ENCODE assay signal across 9 cellular contexts in genomic region chr1:12162459-12163137, GRCh38. TPM values are rescaled to one million over a fixed set of nuclear protein-coding genes. Genes with fewer than 3 reads are reported as not detected.
DNase-seq lines count a peak whose midpoint lies in the region; ATAC-seq and TF ChIP-seq lines count a peak whose summit lies in the region.
"Had no signal": no experiment of that assay in that cellular context is flagged by ENCODE, and none has a peak within 500 bp of the region (broad histone marks: within the 10 kb centered on the region; RNA-seq: fewer than 3 reads in every experiment).

No MANE protein-coding gene starts in this region.

- POLR2A ChIA-PET in HCT116 (lab: Charles Lee) (interaction anchor here (0.6 kb wide), 1 partner anchor 253 kb away, joined by 3 read pairs; no protein-coding TSS in a partner anchor), Panc1 (lab: Charles Lee) (interaction anchor here (0.6 kb wide), 1 partner anchor 156 kb away, joined by 3 read pairs; no protein-coding TSS in a partner anchor)

- CTCF ChIA-PET in HCT116 (lab: Charles Lee) (interaction anchor here (0.6 to 1.1 kb wide), 2 partner anchors 38 to 83 kb away, joined by 3 to 7 read pairs; no protein-coding TSS in a partner anchor), Panc1 (lab: Charles Lee) (interaction anchor here (1.1 kb wide), 1 partner anchor 38 kb away, joined by 3 read pairs; no protein-coding TSS in a partner anchor)

- no peak overlapping the region; the same call in 1 of the 2 replicates for H3K9ac ChIP-seq in HCT116 (ENCODE audit: low read length)

- no peaks in the 10 kb centered on the region for H3K9me2 ChIP-seq in HCT116 (ENCODE audit: insufficient read depth)

- no peak overlapping the region for H2AFZ ChIP-seq in HCT116 (ENCODE audit: low read depth, low read length, poor library complexity, severe bottlenecking)
- H2AFZ ChIP-seq: hepatocyte had no signal

- H3K27ac ChIP-seq in HCT116 (ENCODE audit: low read depth, low read length) (peak overlapping the region; percentile 56), Panc1 (ENCODE audit: low read length) (peak overlapping the region; percentile 40; the same call in 1 of the 2 replicates), esophagus squamous epithelium (peak overlapping the region; percentile 22 to 88 (median 70)), spleen (peak overlapping the region; percentile 72 to 99 (median 92)), WERI-Rb-1 (no peak overlapping the region)
- H3K27ac ChIP-seq: hepatocyte had no signal

- ATAC-seq in HCT116 (no peak), Panc1 (no peak)

- TF ChIP-seq CTCF in HCT116 (IDR thresholded peaks at IDR 0.05 in 2 of 3, conservative IDR thresholded peaks at IDR 0.05 in 1 of 3; ENCODE audit: borderline replicate concordance in 1 of 3, insufficient read depth in 1 of 3, low read depth in 2 of 3, low read length in 2 of 3) (no peak), Panc1 (IDR thresholded peaks at IDR 0.05) (no peak), esophagus squamous epithelium (IDR thresholded peaks at IDR 0.05) (no peak), spleen (IDR thresholded peaks at IDR 0.05 in 8 of 11, conservative IDR thresholded peaks at IDR 0.05 in 3 of 11) (no peak), WERI-Rb-1 (IDR thresholded peaks at IDR 0.05; ENCODE audit: low read depth, low read length) (no peak)

- H3K9me3 ChIP-seq in HCT116 (ENCODE audit: control insufficient read depth in 1 of 2, insufficient read depth in 1 of 2, low read depth in 1 of 2, low read length in 2 of 2) (no peaks in the 10 kb centered on the region), Panc1 (ENCODE audit: control insufficient read depth, insufficient read depth, low read depth, low read length) (no peaks in the 10 kb centered on the region), esophagus squamous epithelium (no peaks in the 10 kb centered on the region), spleen (no peaks in the 10 kb centered on the region), WERI-Rb-1 (ENCODE audit: severe bottlenecking) (no peaks in the 10 kb centered on the region)

- H3K36me3 ChIP-seq in HCT116 (ENCODE audit: control insufficient read depth in 1 of 2, insufficient read depth in 2 of 2, low read length in 2 of 2) (no peaks in the 10 kb centered on the region), Panc1 (ENCODE audit: control insufficient read depth, insufficient read depth, low read length) (no peaks in the 10 kb centered on the region), esophagus squamous epithelium (no peaks in the 10 kb centered on the region), spleen (no peaks in the 10 kb centered on the region), WERI-Rb-1 (no peaks in the 10 kb centered on the region)

- TF ChIP-seq POLR2A in HCT116 (IDR thresholded peaks at IDR 0.05; ENCODE audit: borderline replicate concordance, extremely low read depth, insufficient read depth, insufficient read length) (no peak), esophagus squamous epithelium (IDR thresholded peaks at IDR 0.05) (no peak), spleen (IDR thresholded peaks at IDR 0.05) (no peak)

- no peaks in the 10 kb centered on the region for H3K79me2 ChIP-seq in HCT116 (ENCODE audit: insufficient read depth, low read length)
- H3K79me2 ChIP-seq: hepatocyte had no signal

- intact Hi-C loops in HCT116 (cut with micrococcal nuclease) (no loop called here), Panc1 (cut with micrococcal nuclease; ENCODE audit: unreplicated experiment) (no loop called here), esophagus squamous epithelium (cut with DNase I) (no loop called here), spleen (cut with DNase I; ENCODE audit: low total_unique reads) (no loop called here)

- WGBS in esophagus squamous epithelium, 2 donors, result 70 to 93% methylated on average over 6 to 10 of the region's 11 CpGs
- 75 to 92% (median 86%) methylated on average over 11 of the region's 11 CpGs for WGBS in spleen, 5 donors

- no peak for TF ChIP-seq RAD21 in HCT116 (IDR thresholded peaks at IDR 0.05; ENCODE audit: low read depth)

- H3K27me3 ChIP-seq in HCT116 (ENCODE audit: insufficient read depth, low read length) (no peaks in the 10 kb centered on the region), Panc1 (ENCODE audit: control insufficient read depth, insufficient read depth, low read length) (no peaks in the 10 kb centered on the region), esophagus squamous epithelium (peaks cover 0 to 26% (median 2%) of the 10 kb centered on the region in 4 donors), spleen (replicated peaks in 1 of 7) (no peaks in the 10 kb centered on the region), WERI-Rb-1 (ENCODE audit: insufficient read depth, low read depth, severe bottlenecking) (peaks cover 46% of the 10 kb centered on the region)

- RAD21 ChIA-PET in HCT116 (lab: Charles Lee; ENCODE audit: low non-redundant PET in 1 of 2, low total read pairs in 2 of 2, uncharacterized antibody in 2 of 2, unreplicated experiment in 2 of 2), result no interaction called here

- peak overlapping the region; percentile 87 for H3K4me2 ChIP-seq in HCT116 (ENCODE audit: low read length)
- H3K4me2 ChIP-seq: hepatocyte had no signal

- peak overlapping the region in 1 of 2 experiments; percentile 47; a peak in 1 of 4 replicates for H3K4me3 ChIP-seq in HCT116 (replicated peaks in 1 of 2; ENCODE audit: low read depth in 1 of 2, low read length in 2 of 2)
- H3K4me3 ChIP-seq in Panc1 (ENCODE audit: low read depth in 2 of 2, low read length in 2 of 2), result no peak overlapping the region
- no peak overlapping the region for H3K4me3 ChIP-seq in esophagus squamous epithelium
- H3K4me3 ChIP-seq in spleen, result peak overlapping the region in 1 of 8 donors; percentile 57
- H3K4me3 ChIP-seq in WERI-Rb-1 (ENCODE audit: low read depth, low read length), result no peak overlapping the region
- H3K4me3 ChIP-seq: hepatocyte had no signal

- H4K20me1 ChIP-seq in HCT116 (ENCODE audit: insufficient read depth), result no peaks in the 10 kb centered on the region

- DNase-seq in HCT116 (ENCODE audit: low read depth, low spot score), result no peak
- no peak for DNase-seq in Panc1 (ENCODE audit: low read depth, low spot score)
- DNase-seq in esophagus squamous epithelium (lab: John Stamatoyannopoulos, UW), result no peak
- DNase-seq in spleen, result no peak
- no peak for DNase-seq in NCI-H748 (lab: John Stamatoyannopoulos, UW; ENCODE audit: unreplicated experiment)
- DNase-seq in cortex of kidney (lab: John Stamatoyannopoulos, UW), result no peak
- DNase-seq in WERI-Rb-1, result no peak
- DNase-seq: NCI-H187 treated with DMSO at 0.1 percent for 48 hours had no signal

- BruUV-seq in HCT116 (replicated peaks; lab: Mats Ljungman, UMichigan), result no TSS peak
- BruUV-seq in Panc1 (replicated peaks; lab: Mats Ljungman, UMichigan), result no TSS peak

- H3K4me1 ChIP-seq in HCT116 (ENCODE audit: control insufficient read depth in 1 of 2, insufficient read depth in 2 of 2, low read length in 2 of 2), result peaks cover 42 to 75% of the 10 kb centered on the region in 2 experiments
- peaks cover 21% of the 10 kb centered on the region for H3K4me1 ChIP-seq in Panc1 (ENCODE audit: control insufficient read depth, insufficient read depth, low read length)
- peaks cover 20 to 69% (median 33%) of the 10 kb centered on the region in 3 donors for H3K4me1 ChIP-seq in esophagus squamous epithelium
- H3K4me1 ChIP-seq in spleen, result peaks cover 39 to 96% (median 87%) of the 10 kb centered on the region in 6 donors

- in situ Hi-C loops in Panc1 (cut with HindIII; ENCODE audit: low pct_unique_long_range_greater_than_20kb, low sequenced_read_pairs), result no loop called here

TF ChIP-seq in HCT116, 20 proteins besides CTCF, POLR2A, EP300 and RAD21 (continues in another document):
- TF ChIP-seq CBX3 (IDR thresholded peaks at IDR 0.05; ENCODE audit: low read depth) (no peak), EZH2 (IDR thresholded peaks at IDR 0.05) (no peak), SP1 (IDR thresholded peaks at IDR 0.05; ENCODE audit: low read depth) (no peak), EGR1 (IDR thresholded peaks at IDR 0.05; ENCODE audit: low read depth) (no peak), SIN3A (IDR thresholded peaks at IDR 0.05; ENCODE audit: low read depth) (no peak), JUND (IDR thresholded peaks at IDR 0.05) (no peak), YY1 (IDR thresholded peaks at IDR 0.05; ENCODE audit: extremely low read depth, insufficient replicate concordance, low read depth, low read length) (no peak), CEBPB (IDR thresholded peaks at IDR 0.05; ENCODE audit: low read depth) (no peak), TCF7L2 (IDR thresholded peaks at IDR 0.05; ENCODE audit: borderline replicate concordance, extremely low read depth, insufficient read depth, insufficient read length) (no peak), ELF1 (IDR thresholded peaks at IDR 0.05; ENCODE audit: borderline replicate concordance, low read depth) (no peak), FOSL1 (IDR thresholded peaks at IDR 0.05; ENCODE audit: low read depth) (no peak), ZBTB33 (IDR thresholded peaks at IDR 0.05; ENCODE audit: extremely low read depth, insufficient replicate concordance, low read length) (no peak), ZNF274 (IDR thresholded peaks at IDR 0.05; ENCODE audit: low read depth, low read length) (no peak), SRF (IDR thresholded peaks at IDR 0.05; ENCODE audit: low read depth) (no peak)
- TF ChIP-seq, protein P1, sequence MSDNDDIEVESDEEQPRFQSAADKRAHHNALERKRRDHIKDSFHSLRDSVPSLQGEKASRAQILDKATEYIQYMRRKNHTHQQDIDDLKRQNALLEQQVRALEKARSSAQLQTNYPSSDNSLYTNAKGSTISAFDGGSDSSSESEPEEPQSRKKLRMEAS (IDR thresholded peaks at IDR 0.05), result no peak

RNA-seq across cellular contexts. Expression of gene TNFRSF1B, which starts 4.2 kb away (rescaled TPM):
- total RNA-seq in HCT116 (2021; ENCODE audit: unreplicated experiment), result 0.61 TPM
- polyA plus RNA-seq in HCT116 (2012), result 0.12 and 0.14 TPM in 2 replicates
- total RNA-seq in Panc1 (2021; ENCODE audit: unreplicated experiment), result 18.8 TPM
- polyA plus RNA-seq in Panc1 (2012; ENCODE audit: insufficient read length), result 11.3 TPM
- 10 to 100 TPM in 2 of 4 donors, 1 to 10 TPM in 2; 2.1 to 17.5 (median 10.3) TPM for total RNA-seq in esophagus squamous epithelium
- 100 to 1,000 TPM; 142 to 233 (median 183) TPM for total RNA-seq in spleen
- 10 to 100 TPM; 28.5 to 63.2 (median 36.8) TPM for polyA plus RNA-seq in spleen
